In genomic region chr22:20724676-20725454, GRCh38 we compare ENCODE assay signal across 26 cellular contexts. TPM values are rescaled to one million over a fixed set of nuclear protein-coding genes. Genes with fewer than 3 reads are reported as not detected.
DNase-seq lines count a peak whose midpoint lies in the region; ATAC-seq and TF ChIP-seq lines count a peak whose summit lies in the region.
"Had no signal": no experiment of that assay in that cellular context is flagged by ENCODE, and none has a peak within 500 bp of the region (broad histone marks: within the 10 kb centered on the region; RNA-seq: fewer than 3 reads in every experiment).

No MANE protein-coding gene starts in this region.

- H3K36me3 ChIP-seq in CD4-positive, CD25-positive, alpha-beta regulatory T cell (ENCODE audit: control insufficient read depth, insufficient read depth, low read length): peaks cover 50% of the 10 kb centered on the region
- H3K36me3 ChIP-seq in spleen: peaks cover 3 to 94% (median 49%) of the 10 kb centered on the region in 6 donors
- H3K36me3 ChIP-seq in OCI-LY7 (ENCODE audit: insufficient read depth, low read length): peaks cover 26% of the 10 kb centered on the region; the same call in 1 of the 2 replicates

- no peaks in the 10 kb centered on the region for H3K4me1 ChIP-seq in CD4-positive, CD25-positive, alpha-beta regulatory T cell (ENCODE audit: control insufficient read depth, insufficient read depth, low read length, poor library complexity, severe bottlenecking)
- H3K4me1 ChIP-seq in spleen (peaks cover 0 to 12% (median 2%) of the 10 kb centered on the region in 6 donors), OCI-LY7 (ENCODE audit: insufficient read depth, low read length, poor library complexity, severe bottlenecking) (no peaks in the 10 kb centered on the region)
- H3K4me1 ChIP-seq: A549, Caco-2 had no signal

- no peaks in the 10 kb centered on the region for H3K27me3 Mint-ChIP-seq in CD4-positive, CD25-positive, alpha-beta regulatory T cell
- H3K27me3 Mint-ChIP-seq in HFFc6 (ENCODE audit: insufficient read depth) (peaks cover 4% of the 10 kb centered on the region), endothelial cell (ENCODE audit: unreplicated experiment) (peaks cover 5% of the 10 kb centered on the region)

- BruUV-seq in OCI-LY7 (replicated peaks; lab: Mats Ljungman, UMichigan): no TSS peak

- no peak overlapping the region for H3K4me2 ChIP-seq in OCI-LY7 (ENCODE audit: low read length)
- H3K4me2 ChIP-seq: A549; BLaER1 treated with 17β-estradiol and CSF1 and Interleukin-3, amounts not matched to agents 10 nM and 100 nM had no signal

- peaks cover 38% of the 10 kb centered on the region for H3K36me3 Mint-ChIP-seq in CD4-positive, CD25-positive, alpha-beta regulatory T cell
- H3K36me3 Mint-ChIP-seq in HFFc6 (ENCODE audit: low read depth): peaks cover 7% of the 10 kb centered on the region
- H3K36me3 Mint-ChIP-seq in endothelial cell (ENCODE audit: low read depth, unreplicated experiment): peaks cover 24% of the 10 kb centered on the region

- no peak overlapping the region for H3K27ac ChIP-seq in CD4-positive, CD25-positive, alpha-beta regulatory T cell (ENCODE audit: insufficient read depth, low read length, poor library complexity, severe bottlenecking)
- H3K27ac ChIP-seq in spleen (no peak overlapping the region), OCI-LY7 (ENCODE audit: low read depth, low read length, poor library complexity, severe bottlenecking) (no peak overlapping the region)
- H3K27ac ChIP-seq: A549; BLaER1 treated with 17β-estradiol and CSF1 and Interleukin-3, amounts not matched to agents 10 nM and 100 nM; RWPE1 had no signal

- H3K9me2 ChIP-seq in OCI-LY7 (ENCODE audit: insufficient read depth, low read length): no peaks in the 10 kb centered on the region

- H3K4me1 Mint-ChIP-seq in CD4-positive, CD25-positive, alpha-beta regulatory T cell: peaks cover 0 to 1% (median 0%) of the 10 kb centered on the region in 4 donors
- H3K4me1 Mint-ChIP-seq in HFFc6 (ENCODE audit: low read depth) (peaks cover 17% of the 10 kb centered on the region), endothelial cell (ENCODE audit: unreplicated experiment) (peaks cover 5% of the 10 kb centered on the region)

- no peak for TF ChIP-seq POLR2A in spleen (IDR thresholded peaks at IDR 0.05)

- H3K9me3 Mint-ChIP-seq in CD4-positive, CD25-positive, alpha-beta regulatory T cell: no peaks in the 10 kb centered on the region
- H3K9me3 Mint-ChIP-seq in HFFc6 (no peaks in the 10 kb centered on the region), endothelial cell (ENCODE audit: unreplicated experiment) (no peaks in the 10 kb centered on the region)
- H3K9me3 Mint-ChIP-seq: CD8-positive, alpha-beta T cell had no signal

- no peak for DNase-seq in CD4-positive, CD25-positive, alpha-beta regulatory T cell
- DNase-seq in HFFc6: no peak
- DNase-seq in endothelial cell (ENCODE audit: low spot score): no peak
- peak; percentile 23 for DNase-seq in spleen
- DNase-seq in OCI-LY7 (ENCODE audit: low spot score): no peak
- DNase-seq: AML-193; Caco-2; CD8-positive, alpha-beta T cell; GF-D8; KBM-7; MV-4-11; NCI-H1105; NCI-H1436 treated with DMSO at 0.1 percent for 48 hours; NCI-H1930; NCI-H2107; NCI-H69; SHP77 had no signal

- no peak for ATAC-seq in CD4-positive, CD25-positive, alpha-beta regulatory T cell (ENCODE audit: low read depth in 2 of 2)
- ATAC-seq in HG02588 (IDR thresholded peaks at IDR 0.05; ENCODE audit: unreplicated experiment) (no peak), GM21529 (IDR thresholded peaks at IDR 0.05; ENCODE audit: unreplicated experiment) (no peak)
- ATAC-seq: A549; CD8-positive, alpha-beta T cell; HCT116; Panc1 had no signal

- intact Hi-C loops in spleen (cut with DNase I; ENCODE audit: low total_unique reads): no loop called here
- intact Hi-C loops in OCI-LY7 (cut with micrococcal nuclease; ENCODE audit: unreplicated experiment): no loop called here

- H4K20me1 ChIP-seq in OCI-LY7 (ENCODE audit: insufficient read depth, low read length): no peaks in the 10 kb centered on the region

- WGBS in spleen, 5 donors: 84 to 99% (median 97%) methylated on average over 5 to 9 of the region's 9 CpGs

- no peak overlapping the region for H2AFZ ChIP-seq in OCI-LY7 (ENCODE audit: low read length)

- TF ChIP-seq CTCF in HFFc6 (IDR thresholded peaks at IDR 0.05) (no peak), endothelial cell (IDR thresholded peaks at IDR 0.05; ENCODE audit: unreplicated experiment) (no peak), spleen (IDR thresholded peaks at IDR 0.05 in 8 of 11, conservative IDR thresholded peaks at IDR 0.05 in 3 of 11) (no peak), OCI-LY7 (conservative IDR thresholded peaks at IDR 0.05; ENCODE audit: low read length) (no peak)

- H3K27ac Mint-ChIP-seq in CD4-positive, CD25-positive, alpha-beta regulatory T cell: peak overlapping the region in 2 of 3 donors; percentile 6 to 78
- peak overlapping the region; percentile 87; the same call in 1 of the 2 replicates for H3K27ac Mint-ChIP-seq in HFFc6
- H3K27ac Mint-ChIP-seq in endothelial cell (ENCODE audit: unreplicated experiment): no peak overlapping the region
- H3K27ac Mint-ChIP-seq: CD8-positive, alpha-beta T cell had no signal

- H3K79me2 ChIP-seq in OCI-LY7 (ENCODE audit: insufficient read depth, low read depth, low read length): no peaks in the 10 kb centered on the region

- H3K9me3 ChIP-seq in CD4-positive, CD25-positive, alpha-beta regulatory T cell (ENCODE audit: control insufficient read depth in 2 of 2, low read length in 2 of 2): no peaks in the 10 kb centered on the region
- H3K9me3 ChIP-seq in spleen (no peaks in the 10 kb centered on the region), OCI-LY7 (ENCODE audit: low read length) (no peaks in the 10 kb centered on the region)
- H3K9me3 ChIP-seq: A549; BLaER1 treated with 17β-estradiol and CSF1 and Interleukin-3, amounts not matched to agents 10 nM and 100 nM; Caco-2 had no signal

- CTCF ChIA-PET in OCI-LY7 (lab: Charles Lee; ENCODE audit: unreplicated experiment): no interaction called here

- POLR2A ChIA-PET in OCI-LY7 (lab: Charles Lee): no interaction called here

- H3K27me3 ChIP-seq in CD4-positive, CD25-positive, alpha-beta regulatory T cell (ENCODE audit: control insufficient read depth, insufficient read depth, low read length): no peaks in the 10 kb centered on the region
- H3K27me3 ChIP-seq in spleen (replicated peaks in 1 of 7): no peaks in the 10 kb centered on the region
- H3K27me3 ChIP-seq: BLaER1 treated with 17β-estradiol and CSF1 and Interleukin-3, amounts not matched to agents 10 nM and 100 nM had no signal

- no peak overlapping the region for H3K4me3 Mint-ChIP-seq in CD4-positive, CD25-positive, alpha-beta regulatory T cell
- H3K4me3 Mint-ChIP-seq in HFFc6 (no peak overlapping the region), endothelial cell (ENCODE audit: unreplicated experiment) (peak overlapping the region; percentile 68)
- H3K4me3 Mint-ChIP-seq: CD8-positive, alpha-beta T cell had no signal

- H3K4me3 ChIP-seq in CD4-positive, CD25-positive, alpha-beta regulatory T cell (ENCODE audit: low read depth, low read length): no peak overlapping the region
- H3K4me3 ChIP-seq in spleen (no peak overlapping the region), OCI-LY7 (ENCODE audit: low read depth, low read length, poor library complexity, severe bottlenecking) (no peak overlapping the region)
- H3K4me3 ChIP-seq: A549; BLaER1 treated with 17β-estradiol and CSF1 and Interleukin-3, amounts not matched to agents 10 nM and 100 nM had no signal

RNA-seq across cellular contexts. Expression of gene SERPIND1, which starts 49.0 kb away (rescaled TPM):
- total RNA-seq in CD4-positive, CD25-positive, alpha-beta regulatory T cell: not detected
- under 1 TPM in 2 of 4 donors, not detected in 2; 0.10 to 0.29 TPM for polyA plus RNA-seq in CD4-positive, CD25-positive, alpha-beta regulatory T cell
- total RNA-seq in HFFc6 (2021; fragmentation: NEBNext Ultra II Directional; extraction: Animal tissue kit (Norgen Biotek cat#: 25700)): under 1 TPM in 5 of 6 experiments, not detected in 1; 0.07 to 0.19 (median 0.11) TPM
- total RNA-seq in endothelial cell (ENCODE audit: unreplicated experiment) (0.18 TPM), spleen (under 1 TPM in 1 of 7 donors, not detected in 6; 0.14 TPM), OCI-LY7 (2022) (not detected in 2 replicates)
- under 1 TPM; 0.03 to 0.13 (median 0.04) TPM for polyA plus RNA-seq in spleen
- total RNA-seq in OCI-LY7 (2014; rRNA removed; shearing (Covaris generic)): not detected in 2 replicates
- total RNA-seq: CD8-positive, alpha-beta T cell; H4; MCF 10A had no signal
- polyA plus RNA-seq: A549 had no signal
